12 cellular contexts compared by ENCODE assay signal in genomic region chr4:182306792-182307507, GRCh38.
DNase-seq lines count a peak whose midpoint lies in the region; ATAC-seq, FAIRE-seq and TF ChIP-seq lines count a peak whose summit lies in the region.
"Had no signal": no experiment of that assay in that cellular context is flagged by ENCODE, and none has a peak within 500 bp of the region (broad histone marks: within the 10 kb centered on the region; RNA-seq: fewer than 3 reads in every experiment).

No MANE protein-coding gene starts in this region.

- no peak overlapping the region for H2AFZ ChIP-seq in PC-9
- H2AFZ ChIP-seq in Karpas-422 (ENCODE audit: low read length) = no peak overlapping the region
- H2AFZ ChIP-seq: GM23248 had no signal

- H3K9me3 ChIP-seq in PC-9 (ENCODE audit: insufficient read depth, low read depth) (no peaks in the 10 kb centered on the region), Karpas-422 (ENCODE audit: low read length) (no peaks in the 10 kb centered on the region)

- intact Hi-C loops in PC-9 (cut with micrococcal nuclease; ENCODE audit: unreplicated experiment) = no loop called here

- FAIRE-seq in HTR-8/SVneo (lab: Jason Lieb, UNC) = peak; percentile 51

- H3K79me2 ChIP-seq in PC-9 (ENCODE audit: low read depth) (no peaks in the 10 kb centered on the region), Karpas-422 (ENCODE audit: low read length) (no peaks in the 10 kb centered on the region)

- H3K4me3 ChIP-seq in AG10803 (ENCODE audit: low read length) (no peak overlapping the region), PC-9 (no peak overlapping the region), fibroblast of pulmonary artery (replicated peaks; ENCODE audit: low read depth, low read length) (no peak overlapping the region), Karpas-422 (ENCODE audit: low read length) (no peak overlapping the region)
- H3K4me3 ChIP-seq: GM23248 had no signal

- POLR2A ChIA-PET in PC-9 (lab: Charles Lee; ENCODE audit: unreplicated experiment) = no interaction called here

- ATAC-seq in GM21423 (IDR thresholded peaks at IDR 0.05; ENCODE audit: unreplicated experiment) (no peak), HG03108 (IDR thresholded peaks at IDR 0.05; ENCODE audit: unreplicated experiment) (no peak)
- ATAC-seq: natural killer cell treated with Interleukin-12 subunit alpha and Interleukin-12 subunit beta and Interleukin-15 and Interleukin-18, amount 100 ng/mL, for 72 hours had no signal

- H3K27ac ChIP-seq in PC-9 (no peak overlapping the region), Karpas-422 (ENCODE audit: low read length) (no peak overlapping the region)
- H3K27ac ChIP-seq: GM23248 had no signal

- TF ChIP-seq CTCF in AG10803 (conservative IDR thresholded peaks at IDR 0.05; ENCODE audit: low read length) (peak; percentile 23), PC-9 (conservative IDR thresholded peaks at IDR 0.05) (0 out of 2 replicates have a peak, but pooled peaks have one; percentile 18), fibroblast of pulmonary artery (IDR thresholded peaks at IDR 0.05; ENCODE audit: low read length, missing control alignments) (peak; percentile 28)

- H3F3A ChIP-seq in PC-9 (ENCODE audit: insufficient read depth, low read depth) = no peaks in the 10 kb centered on the region

- H3K9me2 ChIP-seq in PC-9 (ENCODE audit: insufficient read depth) = no peaks in the 10 kb centered on the region
- no peaks in the 10 kb centered on the region for H3K9me2 ChIP-seq in Karpas-422 (replicated peaks; ENCODE audit: insufficient read depth, low read length)

- no peaks in the 10 kb centered on the region for H3K36me3 ChIP-seq in PC-9 (ENCODE audit: low read depth)
- H3K36me3 ChIP-seq in Karpas-422 (ENCODE audit: insufficient read depth, low read length) = no peaks in the 10 kb centered on the region

- H3K9ac ChIP-seq in Karpas-422 (ENCODE audit: low read length) = no peak overlapping the region
- H3K9ac ChIP-seq: GM23248 had no signal

- DNase-seq in AG10803 (ENCODE audit: low read depth) (peak; percentile 36), HTR-8/SVneo (ENCODE audit: insufficient read length, low spot score) (no peak), PC-9 (no peak), fibroblast of pulmonary artery (ENCODE audit: low read depth) (no peak), Karpas-422 (no peak), NOMO-1 treated with dmso at 0.1 percent for 144 hours (lab: John Stamatoyannopoulos, UW; ENCODE audit: unreplicated experiment) (no peak)
- DNase-seq: activated CD8-positive, alpha-beta memory T cell treated with anti-CD3 and anti-CD28 coated beads, Interleukin-2, amount 50 U/mL, for 4 hours; stimulated activated CD4-positive, alpha-beta T cell treated with anti-CD3 and anti-CD28 coated beads, Interleukin-4, amount 100 ng/mL, for 1 hour had no signal

- H3K27me3 ChIP-seq in PC-9 (ENCODE audit: insufficient read depth, low read depth) (no peaks in the 10 kb centered on the region), Karpas-422 (ENCODE audit: low read length) (no peaks in the 10 kb centered on the region)

- H3K4me1 ChIP-seq in PC-9 (replicated peaks; ENCODE audit: insufficient read depth) (no peaks in the 10 kb centered on the region), Karpas-422 (ENCODE audit: low read length) (no peaks in the 10 kb centered on the region)

- BruUV-seq in PC-9 (replicated peaks; lab: Mats Ljungman, UMichigan) = no TSS peak

- H3K4me2 ChIP-seq in PC-9 = no peak overlapping the region
- H3K4me2 ChIP-seq in Karpas-422 (ENCODE audit: low read depth, low read length, poor library complexity, severe bottlenecking) = no peak overlapping the region

- H4K20me1 ChIP-seq in PC-9 (ENCODE audit: insufficient read depth) (no peaks in the 10 kb centered on the region), Karpas-422 (ENCODE audit: insufficient read depth, low read depth, low read length) (no peaks in the 10 kb centered on the region)

- CTCF ChIA-PET in PC-9 (lab: Charles Lee) = no interaction called here
